9 cellular contexts compared by ENCODE assay signal in genomic region chr6:136921936-136922679, GRCh38. TPM values are rescaled to one million over a fixed set of nuclear protein-coding genes. Genes with fewer than 3 reads are reported as not detected.
A peak's percentile ranks its signal among the peaks of the same experiment; 100 is the strongest.
DNase-seq lines count a peak whose midpoint lies in the region; ATAC-seq, FAIRE-seq and TF ChIP-seq lines count a peak whose summit lies in the region.
"Had no signal": no experiment of that assay in that cellular context is flagged by ENCODE, and none has a peak within 500 bp of the region (broad histone marks: within the 10 kb centered on the region; RNA-seq: fewer than 3 reads in every experiment).

SLC35D3 (plus strand) TSS chr6:136922301; CDS start chr6:136922429, 128 bp downstream.

- no peak for TF ChIP-seq RAD21 in H1 (IDR thresholded peaks at IDR 0.05 in 1 of 2, conservative IDR thresholded peaks at IDR 0.05 in 1 of 2; ENCODE audit: low read depth in 2 of 2, low read length in 2 of 2)

- H3K14ac ChIP-seq in H1 (ENCODE audit: insufficient read length): no peak within 1 kb of the TSS

- H4K91ac ChIP-seq in H1 (replicated peaks; ENCODE audit: insufficient read length, low read length): peak within 1 kb of the TSS; percentile 75

- H3K18ac ChIP-seq in H1 (ENCODE audit: extremely low read depth, low read length): peak within 1 kb of the TSS; percentile 78

- no peaks in the 10 kb centered on the region for H3K9me3 Mint-ChIP-seq in GM23338

- peak within 1 kb of the TSS; percentile 58 for H3K4ac ChIP-seq in H1 (replicated peaks; ENCODE audit: insufficient read length, low read depth, low read length)

- WGBS in H1 (ENCODE audit: extremely low coverage in 1 of 2, insufficient coverage in 1 of 2, insufficient read length in 1 of 2, insufficient replicate concordance in 2 of 2, low coverage in 1 of 2, low lambda C conversion rate in 2 of 2, missing lambda C conversion rate in 1 of 2), 2 experiments: 2% methylated on average over 53 of the region's 86 CpGs; no CpG with 5 or more reads in 1 of the 2 experiments

- H2BK5ac ChIP-seq in H1 (ENCODE audit: low read depth, low read length): peak within 1 kb of the TSS; percentile 71; the same call in 1 of the 2 replicates

- no peak for TF ChIP-seq EP300 in H1 (IDR thresholded peaks at IDR 0.05; ENCODE audit: borderline replicate concordance in 1 of 2, low read depth in 2 of 2, low read length in 2 of 2)

- H2BK120ac ChIP-seq in H1 (replicated peaks; ENCODE audit: low read depth, low read length): no peak within 1 kb of the TSS

- peak; percentile 46 for ATAC-seq in GM23338
- peak; percentile 49 for ATAC-seq in T-helper 17 cell
- ATAC-seq in HG03097 (IDR thresholded peaks at IDR 0.05; ENCODE audit: low FRiP score, unreplicated experiment): no peak

- H3K23ac ChIP-seq in H1 (ENCODE audit: insufficient read length): no peak within 1 kb of the TSS

- H3K27me3 ChIP-seq in GM23338 (ENCODE audit: insufficient read depth): peaks cover 80% of the 10 kb centered on the region
- H3K27me3 ChIP-seq in H1 (replicated peaks in 1 of 4; ENCODE audit: control insufficient read depth in 3 of 4, extremely low read depth in 1 of 4, insufficient read depth in 3 of 4, low read length in 3 of 4): peaks cover 30 to 53% (median 52%) of the 10 kb centered on the region in 4 experiments
- peaks cover 71% of the 10 kb centered on the region for H3K27me3 ChIP-seq in mononuclear cell (ENCODE audit: insufficient read depth, low read length)
- H3K27me3 ChIP-seq in vagina: peaks cover 6% of the 10 kb centered on the region

- H2AK5ac ChIP-seq in H1 (ENCODE audit: low read depth, low read length): no peak within 1 kb of the TSS

- H3K56ac ChIP-seq in H1 (replicated peaks; ENCODE audit: insufficient read length, low read depth, low read length): peak within 1 kb of the TSS; percentile 40

- peaks cover 5% of the 10 kb centered on the region; the same call in 1 of the 2 replicates for H3K9me2 ChIP-seq in GM23338 (ENCODE audit: insufficient read depth)

- H3K27ac ChIP-seq in GM23338 (ENCODE audit: low read depth) (no peak within 1 kb of the TSS), H1 (ENCODE audit: low read depth, low read length) (no peak within 1 kb of the TSS), vagina (no peak within 1 kb of the TSS)

- H3K9ac ChIP-seq in H1 (replicated peaks in 1 of 4; ENCODE audit: extremely low read depth in 1 of 4, low read depth in 3 of 4, low read length in 3 of 4): peak within 1 kb of the TSS in 2 of 4 experiments; percentile 39 to 71; a peak in 4 of 7 replicates

- CTCF ChIA-PET in H1 (lab: Charles Lee; ENCODE audit: partially characterized antibody): interaction anchor here (0.6 to 4.6 kb wide), 18 partner anchors 8 to 342 kb away, joined by 3 to 36 read pairs (median 4); partner anchors contain the start of gene MAP3K5

- peak within 1 kb of the TSS; percentile 89 for H3K4me2 ChIP-seq in GM23338
- H3K4me2 ChIP-seq in H1 (ENCODE audit: insufficient read depth in 1 of 2, low read depth in 2 of 2, low read length in 2 of 2): peak within 1 kb of the TSS; percentile 88 to 99

- H4K5ac ChIP-seq in H1 (ENCODE audit: insufficient read length, low read depth, low read length): no peak within 1 kb of the TSS

- peak within 1 kb of the TSS; percentile 9; the same call in 1 of the 2 replicates for H2BK15ac ChIP-seq in H1 (ENCODE audit: low read length)

- peaks cover 11% of the 10 kb centered on the region for H3F3A ChIP-seq in GM23338 (replicated peaks; ENCODE audit: low read depth)

- H4K20me1 ChIP-seq in GM23338 (replicated peaks; ENCODE audit: insufficient read depth) (no peaks in the 10 kb centered on the region), H1 (replicated peaks in 1 of 2; ENCODE audit: control insufficient read depth in 1 of 2, insufficient read depth in 2 of 2, low read length in 2 of 2) (no peaks in the 10 kb centered on the region)

- H3K4me3 Mint-ChIP-seq in GM23338 (peak within 1 kb of the TSS; percentile 75), T-helper 17 cell (peak within 1 kb of the TSS; percentile 90)

- peak within 1 kb of the TSS; percentile 95 for H2AFZ ChIP-seq in GM23338
- peak within 1 kb of the TSS; percentile 96; the same call in 1 of the 2 replicates for H2AFZ ChIP-seq in H1 (ENCODE audit: low read length)

- no peak for TF ChIP-seq CTCF in AG10803 (conservative IDR thresholded peaks at IDR 0.05; ENCODE audit: low read length)
- no peak for TF ChIP-seq CTCF in GM23338 (conservative IDR thresholded peaks at IDR 0.05; ENCODE audit: low read depth in 2 of 2)
- no peak for TF ChIP-seq CTCF in H1 (IDR thresholded peaks at IDR 0.05; ENCODE audit: control extremely low read depth in 1 of 3, insufficient read depth in 1 of 3, low read depth in 1 of 3, low read length in 3 of 3)
- no peak for TF ChIP-seq CTCF in vagina (IDR thresholded peaks at IDR 0.05)

- H3K27me3 Mint-ChIP-seq in GM23338 (ENCODE audit: insufficient read depth, low read depth, poor library complexity) (peaks cover 51% of the 10 kb centered on the region), T-helper 17 cell (peaks cover 52% of the 10 kb centered on the region)

- intact Hi-C loops in vagina (cut with DNase I): no loop called here

- peak within 1 kb of the TSS; percentile 82; the same call in 1 of the 2 replicates for H2BK12ac ChIP-seq in H1 (ENCODE audit: low read depth, low read length)

- TF ChIP-seq POLR2A in H1 (IDR thresholded peaks at IDR 0.05; ENCODE audit: control extremely low read depth in 1 of 2, low read depth in 2 of 2, low read length in 2 of 2): no peak
- TF ChIP-seq POLR2A in vagina (IDR thresholded peaks at IDR 0.05): no peak

- H3K4me1 ChIP-seq in GM23338 (ENCODE audit: insufficient read depth) (peaks cover 20% of the 10 kb centered on the region), H1 (replicated peaks in 1 of 4; ENCODE audit: control insufficient read depth in 3 of 4, insufficient read depth in 4 of 4, low read length in 3 of 4) (peaks cover 0 to 12% (median 10%) of the 10 kb centered on the region in 4 experiments; a peak in 5 of 7 replicates), mononuclear cell (ENCODE audit: insufficient read depth, low read length) (peaks cover 37% of the 10 kb centered on the region), vagina (peaks cover 30% of the 10 kb centered on the region)

- no peaks in the 10 kb centered on the region for H3K79me2 ChIP-seq in GM23338 (replicated peaks; ENCODE audit: insufficient read depth)
- H3K79me2 ChIP-seq in H1 (ENCODE audit: control insufficient read depth in 1 of 2, insufficient read depth in 2 of 2, low read length in 2 of 2): no peaks in the 10 kb centered on the region

- peak within 1 kb of the TSS; percentile 50 for H3K4me3 ChIP-seq in AG10803 (ENCODE audit: low read length)
- peak within 1 kb of the TSS; percentile 68 for H3K4me3 ChIP-seq in GM23338
- H3K4me3 ChIP-seq in H1 (ENCODE audit: extremely low read depth in 1 of 4, insufficient read depth in 2 of 4, low read depth in 3 of 4, low read length in 4 of 4): peak within 1 kb of the TSS; percentile 37 to 60 (median 48)
- H3K4me3 ChIP-seq in mononuclear cell (ENCODE audit: low read length): peak within 1 kb of the TSS; percentile 15
- peak within 1 kb of the TSS; percentile 45 to 48 for H3K4me3 ChIP-seq in vagina

- DNase-seq in AG10803 (ENCODE audit: low read depth): no peak
- peak; percentile 52 for DNase-seq in GM23338 (ENCODE audit: low spot score)
- peak in 1 of 3 donors; percentile 11 for DNase-seq in T-helper 17 cell
- DNase-seq in H1 (ENCODE audit: low read depth in 1 of 2, low spot score in 2 of 2): peak in 1 of 2 experiments; percentile 73
- no peak for DNase-seq in vagina (ENCODE audit: extremely low spot score in 2 of 2)
- no peak for DNase-seq in RKO (ENCODE audit: low spot score)

- POLR2A ChIA-PET in H1 (lab: Charles Lee; ENCODE audit: partially characterized antibody): interaction anchor here (0.7 to 3.8 kb wide), 4 partner anchors 36 to 634 kb away, joined by 3 to 26 read pairs (median 4); partner anchors contain the start of gene BCLAF1

- peak within 1 kb of the TSS; percentile 92; the same call in 1 of the 2 replicates for H4K8ac ChIP-seq in H1 (ENCODE audit: extremely low read depth, insufficient read depth, low read length)

- H3K9me3 ChIP-seq in T-helper 17 cell (ENCODE audit: control insufficient read depth, low read length, poor library complexity, severe bottlenecking): no peaks in the 10 kb centered on the region
- peaks cover 0 to 3% of the 10 kb centered on the region in 2 experiments; a peak in 1 of 4 replicates for H3K9me3 ChIP-seq in H1 (ENCODE audit: insufficient read depth in 2 of 2, low read depth in 1 of 2, low read length in 1 of 2)
- no peaks in the 10 kb centered on the region for H3K9me3 ChIP-seq in mononuclear cell (ENCODE audit: low read depth, low read length)
- H3K9me3 ChIP-seq in vagina: no peaks in the 10 kb centered on the region

- H3K27ac Mint-ChIP-seq in GM23338: no peak within 1 kb of the TSS
- no peak within 1 kb of the TSS for H3K27ac Mint-ChIP-seq in T-helper 17 cell

- FAIRE-seq in H1 (lab: Jason Lieb, UNC): no peak

- peaks cover 16% of the 10 kb centered on the region for H3K23me2 ChIP-seq in H1 (ENCODE audit: low read depth, low read length)

- H3K36me3 ChIP-seq in GM23338 (ENCODE audit: insufficient read depth): no peaks in the 10 kb centered on the region
- peaks cover 0 to 4% (median 0%) of the 10 kb centered on the region in 4 experiments; a peak in 1 of 8 replicates for H3K36me3 ChIP-seq in H1 (ENCODE audit: control insufficient read depth in 2 of 4, insufficient read depth in 4 of 4, low read length in 3 of 4)
- H3K36me3 ChIP-seq in vagina: no peaks in the 10 kb centered on the region

- peaks cover 15% of the 10 kb centered on the region for H3K4me1 Mint-ChIP-seq in GM23338
- H3K4me1 Mint-ChIP-seq in T-helper 17 cell: peaks cover 23% of the 10 kb centered on the region

- no peaks in the 10 kb centered on the region for H3K36me3 Mint-ChIP-seq in GM23338 (ENCODE audit: low read depth)
- H3K36me3 Mint-ChIP-seq in T-helper 17 cell (ENCODE audit: low read depth): peaks cover 6% of the 10 kb centered on the region

- H3K79me1 ChIP-seq in H1 (ENCODE audit: low read depth, low read length): no peaks in the 10 kb centered on the region

- peak within 1 kb of the TSS; percentile 28; the same call in 1 of the 2 replicates for H2BK20ac ChIP-seq in H1 (ENCODE audit: low read length)

TF ChIP-seq in GM23338, 12 proteins besides CTCF, POLR2A, EP300 and RAD21 (continues in another document):
- TF ChIP-seq NANOG (IDR thresholded peaks at IDR 0.05; ENCODE audit: borderline replicate concordance): no peak

RNA-seq across cellular contexts. Expression of gene SLC35D3, which starts in this region (rescaled TPM):
- total RNA-seq in GM23338 (2014; rRNA removed; shearing (Covaris generic)): 0.59 and 1.5 TPM in 2 replicates
- polyA plus RNA-seq in GM23338 (2016; fragmentation: Nextera tagmentation; extraction: Ambion mirVana) (1.0 and 1.6 TPM in 2 replicates), H1 (2011; rRNA removed) (0.27 and 0.74 TPM in 2 replicates)
- total RNA-seq in T-helper 17 cell (1 to 10 TPM in 1 of 2 donors, not detected in 1; 1.6 TPM), mononuclear cell (0.52 TPM), vagina (not detected)
- total RNA-seq in H1 (2021; fragmentation: NEBNext Ultra II Directional; extraction: Animal tissue kit (Norgen Biotek cat#: 25700)): 0.39 and 0.57 TPM in 2 replicates
- 0.48 TPM for polyA plus RNA-seq in H1 (2011; cell fraction: cytosol; rRNA removed)
- 0.51 TPM for polyA plus RNA-seq in H1 (2011; cell fraction: nucleus; rRNA removed)
- polyA plus RNA-seq in H1 (2012, experiment 1 of 2): 0.14 to 0.37 TPM (median 0.30 TPM) in 4 replicates
- polyA plus RNA-seq in H1 (2012, experiment 2 of 2): 0.21 TPM
- polyA plus RNA-seq in H1 (2013, experiment 1 of 2): 1.0 TPM
- 1.2 TPM for polyA plus RNA-seq in H1 (2013, experiment 2 of 2)
- polyA minus RNA-seq in H1 (2011; rRNA and poly(A)+ RNA removed): 0.09 and 0.20 TPM in 2 replicates
- polyA minus RNA-seq in H1 (2011; cell fraction: cytosol; rRNA and poly(A)+ RNA removed): not detected
- 0.30 TPM for polyA minus RNA-seq in H1 (2011; cell fraction: nucleus; rRNA and poly(A)+ RNA removed)
- total RNA-seq: glomerular endothelial cell had no signal

Comparison
In these comparisons a context has a peak if more than half of its experiments do, and no peak if none do; other contexts are left out.
1. H3K4me3 ChIP-seq: peak in every context shown above with its lines; median percentile 68 in GM23338; 50 in AG10803; 48 in H1; 46 in vagina; 15 in mononuclear cell.